In genomic region chr16:51591480-51591879, GRCh38 we compare ENCODE assay signal across 17 cellular contexts.
DNase-seq lines count a peak whose midpoint lies in the region; ATAC-seq and TF ChIP-seq lines count a peak whose summit lies in the region.
"Had no signal": no experiment of that assay in that cellular context is flagged by ENCODE, and none has a peak within 500 bp of the region (broad histone marks: within the 10 kb centered on the region; RNA-seq: fewer than 3 reads in every experiment).

No MANE protein-coding gene starts in this region.

- H3K9me3 ChIP-seq in BLaER1 = peaks cover 8% of the 10 kb centered on the region
- no peaks in the 10 kb centered on the region for H3K9me3 ChIP-seq in right lobe of liver
- no peaks in the 10 kb centered on the region for H3K9me3 ChIP-seq in smooth muscle cell (replicated peaks; ENCODE audit: low read depth)
- H3K9me3 ChIP-seq: BE2C, Caco-2, MG63 had no signal

- peaks cover 50% of the 10 kb centered on the region for H3K4me1 ChIP-seq in BLaER1
- peaks cover 0 to 15% (median 2%) of the 10 kb centered on the region in 4 donors for H3K4me1 ChIP-seq in right lobe of liver
- H3K4me1 ChIP-seq in smooth muscle cell (ENCODE audit: low read depth) = peaks cover 17% of the 10 kb centered on the region
- H3K4me1 ChIP-seq: BE2C, Caco-2 had no signal

- H3K27me3 Mint-ChIP-seq in WTC11 (ENCODE audit: low read depth) = no peaks in the 10 kb centered on the region
- H3K27me3 Mint-ChIP-seq in activated CD4-positive, alpha-beta T cell treated with anti-CD3 and anti-CD28 coated beads, Interleukin-2, amount 10 ng/mL, durations not matched to agents 7 days and 5 days = no peaks in the 10 kb centered on the region
- H3K27me3 Mint-ChIP-seq: CD4-positive, alpha-beta memory T cell had no signal

- no peak for DNase-seq in WTC11 (ENCODE audit: low spot score)
- no peak for DNase-seq in right lobe of liver
- DNase-seq in smooth muscle cell (lab: John Stamatoyannopoulos, UW; ENCODE audit: unreplicated experiment) = no peak
- DNase-seq in activated CD4-positive, alpha-beta T cell treated with anti-CD3 and anti-CD28 coated beads, Interleukin-2, amount 10 ng/mL, durations not matched to agents 7 days and 5 days = no peak
- no peak for DNase-seq in SIG-M5 treated with dmso at 0.1 percent for 504 hours (lab: John Stamatoyannopoulos, UW; ENCODE audit: unreplicated experiment)
- DNase-seq: BE2C; Caco-2; CD4-positive, alpha-beta memory T cell; DND-41; H7; MG63; NCI-H1417 treated with DMSO at 0.1 percent for 48 hours; NCI-H446 had no signal

- no peaks in the 10 kb centered on the region for H4K20me1 ChIP-seq in BLaER1
- no peaks in the 10 kb centered on the region for H4K20me1 ChIP-seq in smooth muscle cell (ENCODE audit: low read depth)

- H3K9ac ChIP-seq in BLaER1 (no peak overlapping the region), smooth muscle cell (ENCODE audit: low read depth) (no peak overlapping the region)

- no peaks in the 10 kb centered on the region for H3K79me2 ChIP-seq in smooth muscle cell (ENCODE audit: low read depth)

- POLR2A ChIA-PET in WTC11 (lab: Charles Lee) = no interaction called here
- POLR2A ChIA-PET in activated CD4-positive, alpha-beta T cell treated with anti-CD3 and anti-CD28 coated beads, Interleukin-2, amount 10 ng/mL, durations not matched to agents 7 days and 5 days (lab: Charles Lee) = no interaction called here

- H3K4me1 Mint-ChIP-seq in WTC11 = peaks cover 22% of the 10 kb centered on the region
- no peaks in the 10 kb centered on the region for H3K4me1 Mint-ChIP-seq in activated CD4-positive, alpha-beta T cell treated with anti-CD3 and anti-CD28 coated beads, Interleukin-2, amount 10 ng/mL, durations not matched to agents 7 days and 5 days
- H3K4me1 Mint-ChIP-seq: CD4-positive, alpha-beta memory T cell had no signal

- TF ChIP-seq CTCF in WTC11 (IDR thresholded peaks at IDR 0.05) (no peak), right lobe of liver (IDR thresholded peaks at IDR 0.05) (no peak), smooth muscle cell (IDR thresholded peaks at IDR 0.05; ENCODE audit: borderline replicate concordance, insufficient read depth, poor library complexity, severe bottlenecking) (no peak)

- no peaks in the 10 kb centered on the region for H3F3A ChIP-seq in smooth muscle cell (ENCODE audit: low read depth)

- H3K4me2 ChIP-seq in BLaER1 (peak overlapping the region; percentile 47), smooth muscle cell (no peak overlapping the region)

- no peak overlapping the region for H2AFZ ChIP-seq in smooth muscle cell (ENCODE audit: low read depth)

- CTCF ChIA-PET in WTC11 (lab: Charles Lee) = no interaction called here
- CTCF ChIA-PET in activated CD4-positive, alpha-beta T cell treated with anti-CD3 and anti-CD28 coated beads, Interleukin-2, amount 10 ng/mL, durations not matched to agents 7 days and 5 days (lab: Charles Lee) = no interaction called here

- WGBS in right lobe of liver (ENCODE audit: insufficient coverage, low coverage, low lambda C conversion rate, missing lambda C conversion rate) = 4% methylated on average over 2 of the region's 2 CpGs
- 52% methylated on average over 2 of the region's 2 CpGs for WGBS in smooth muscle cell (ENCODE audit: low lambda C conversion rate)

- 0 out of 2 replicates have a peak, but pooled peaks cover 4% of the 10 kb centered on the region for H3K36me3 Mint-ChIP-seq in WTC11
- H3K36me3 Mint-ChIP-seq in activated CD4-positive, alpha-beta T cell treated with anti-CD3 and anti-CD28 coated beads, Interleukin-2, amount 10 ng/mL, durations not matched to agents 7 days and 5 days (ENCODE audit: low read depth) = no peaks in the 10 kb centered on the region
- H3K36me3 Mint-ChIP-seq: CD4-positive, alpha-beta memory T cell had no signal

- H3K4me3 Mint-ChIP-seq in WTC11 = no peak overlapping the region
- H3K4me3 Mint-ChIP-seq in activated CD4-positive, alpha-beta T cell treated with anti-CD3 and anti-CD28 coated beads, Interleukin-2, amount 10 ng/mL, durations not matched to agents 7 days and 5 days = no peak overlapping the region
- H3K4me3 Mint-ChIP-seq: CD4-positive, alpha-beta memory T cell had no signal

- H3K36me3 ChIP-seq in BLaER1 (no peaks in the 10 kb centered on the region), right lobe of liver (no peaks in the 10 kb centered on the region), smooth muscle cell (ENCODE audit: low read depth) (no peaks in the 10 kb centered on the region)
- H3K36me3 ChIP-seq: BE2C, MG63 had no signal

- H3K27ac ChIP-seq in BLaER1 = no peak overlapping the region
- H3K27ac ChIP-seq in right lobe of liver = no peak overlapping the region
- H3K27ac ChIP-seq in smooth muscle cell (ENCODE audit: low read depth) = no peak overlapping the region

- ATAC-seq in WTC11 (no peak), right lobe of liver (peak; percentile 71 to 82 (median 74)), GM18511 (IDR thresholded peaks at IDR 0.05; ENCODE audit: unreplicated experiment) (no peak)
- ATAC-seq: K562, Right ventricle myocardium inferior had no signal

- peaks cover 6% of the 10 kb centered on the region; the same call in 1 of the 2 replicates for H3K9me3 Mint-ChIP-seq in WTC11
- H3K9me3 Mint-ChIP-seq in activated CD4-positive, alpha-beta T cell treated with anti-CD3 and anti-CD28 coated beads, Interleukin-2, amount 10 ng/mL, durations not matched to agents 7 days and 5 days = peaks cover 2% of the 10 kb centered on the region

- H3K4me3 ChIP-seq in BLaER1 (no peak overlapping the region), right lobe of liver (peak overlapping the region in 1 of 3 donors; percentile 18), smooth muscle cell (peak overlapping the region; percentile 14)
- H3K4me3 ChIP-seq: K562, MG63 had no signal

- TF ChIP-seq POLR2A in right lobe of liver (IDR thresholded peaks at IDR 0.05) = no peak

- no peaks in the 10 kb centered on the region for H3K27me3 ChIP-seq in BLaER1
- no peaks in the 10 kb centered on the region for H3K27me3 ChIP-seq in right lobe of liver
- H3K27me3 ChIP-seq in smooth muscle cell (ENCODE audit: low read depth) = peaks cover 45% of the 10 kb centered on the region
- H3K27me3 ChIP-seq: BE2C had no signal

- H3K27ac Mint-ChIP-seq in WTC11 = 0 out of 2 replicates have a peak overlapping the region, but pooled peaks have one; percentile 4
- no peak overlapping the region for H3K27ac Mint-ChIP-seq in activated CD4-positive, alpha-beta T cell treated with anti-CD3 and anti-CD28 coated beads, Interleukin-2, amount 10 ng/mL, durations not matched to agents 7 days and 5 days
- H3K27ac Mint-ChIP-seq: CD4-positive, alpha-beta memory T cell had no signal

- intact Hi-C loops in right lobe of liver (cut with DNase I) = no loop called here

TF ChIP-seq in WTC11, 78 proteins besides CTCF, POLR2A, EP300 and RAD21 (continues in another document):
- TF ChIP-seq EMX1 (CRISPR knock-in tag; IDR thresholded peaks at IDR 0.05) (no peak), IRF1 (CRISPR knock-in tag; IDR thresholded peaks at IDR 0.05) (no peak), AR (CRISPR knock-in tag; IDR thresholded peaks at IDR 0.05) (no peak), ZSCAN18 (CRISPR knock-in tag; IDR thresholded peaks at IDR 0.05) (no peak), FOXK1 (CRISPR knock-in tag; IDR thresholded peaks at IDR 0.05) (no peak), MLX (CRISPR knock-in tag; IDR thresholded peaks at IDR 0.05) (no peak)

Comparison
In these comparisons a context has a peak if more than half of its experiments do, and no peak if none do; other contexts are left out.
1. ATAC-seq: peak in right lobe of liver (4 of 4); none in WTC11 (single experiment) and GM18511 (single experiment).